Comparison of ENCODE assay signal across 1 cellular context in genomic region chr7:151432658-151433521, GRCh38.
TF ChIP-seq lines count a peak whose summit lies in the region.

No MANE protein-coding gene starts in this region.

TF ChIP-seq in K562, 482 proteins besides CTCF, POLR2A, EP300 and RAD21 (continued from another document):
- TF ChIP-seq TRIM25 (IDR thresholded peaks at IDR 0.05; ENCODE audit: borderline replicate concordance) = no peak
- no peak for TF ChIP-seq POLR2G (IDR thresholded peaks at IDR 0.05; ENCODE audit: low read depth, low read length)
- no peak for TF ChIP-seq MTA2 (IDR thresholded peaks at IDR 0.05; ENCODE audit: low read depth)
- TF ChIP-seq ZNF165 (CRISPR knock-in tag; IDR thresholded peaks at IDR 0.05; ENCODE audit: borderline replicate concordance) = no peak
- TF ChIP-seq ZNF263 (CRISPR knock-in tag; IDR thresholded peaks at IDR 0.05; ENCODE audit: borderline replicate concordance) = 0 out of 2 replicates have a peak, but pooled peaks have one; percentile 14
- TF ChIP-seq TAL1 (IDR thresholded peaks at IDR 0.05) = no peak
- no peak for TF ChIP-seq CREB1 (IDR thresholded peaks at IDR 0.05)
- TF ChIP-seq CREB1 (CRISPR knock-in tag; IDR thresholded peaks at IDR 0.05) = no peak
- no peak for TF ChIP-seq HNRNPL (IDR thresholded peaks at IDR 0.05; ENCODE audit: low read depth, low read length)
- TF ChIP-seq MBD1 (CRISPR knock-in tag; IDR thresholded peaks at IDR 0.05) = no peak
- no peak for TF ChIP-seq BDP1 (IDR thresholded peaks at IDR 0.05; ENCODE audit: insufficient read depth, insufficient read length)
- no peak for TF ChIP-seq ZNF174 (CRISPR knock-in tag; IDR thresholded peaks at IDR 0.05)
- no peak for TF ChIP-seq MYC (IDR thresholded peaks at IDR 0.05; ENCODE audit: low read depth, low read length)
- no peak for TF ChIP-seq MYC (CRISPR knock-in tag; IDR thresholded peaks at IDR 0.05; ENCODE audit: borderline replicate concordance, low read depth)
- no peak for TF ChIP-seq ARID1B (IDR thresholded peaks at IDR 0.05)
TF ChIP-seq in K562: peak in this region for 2.
